30 cellular contexts compared by ENCODE assay signal in genomic region chr9:96458226-96458625, GRCh38.
"Had no signal": no experiment of that assay in that cellular context is flagged by ENCODE, and none has a peak within 500 bp of the region (broad histone marks: within the 10 kb centered on the region; RNA-seq: fewer than 3 reads in every experiment).

No MANE protein-coding gene starts in this region.

- H3K9me3 ChIP-seq: adrenal gland, body of pancreas, colonic mucosa, esophagus squamous epithelium, gastroesophageal sphincter, heart right ventricle had no signal

- DNase-seq: activated B cell treated with CpG ODN at 0.5 μM for 24 hours; activated CD4-positive, alpha-beta T cell treated with anti-CD3 and anti-CD28 coated beads for 48 hours; activated CD4-positive, alpha-beta T cell treated with anti-CD3 and anti-CD28 coated beads, Interleukin-2, amount 50 U/mL, for 1 hour; activated CD4-positive, alpha-beta T cell treated with anti-CD3 and anti-CD28 coated beads, Interleukin-2, amount 50 U/mL, for 48 hours; activated effector memory CD4-positive, alpha-beta T cell treated with anti-CD3 and anti-CD28 coated beads, Interleukin-2, amount 50 U/mL, for 16 hours; activated naive CD4-positive, alpha-beta T cell treated with anti-CD3 and anti-CD28 coated beads for 36 hours; activated naive CD8-positive, alpha-beta T cell treated with anti-CD3 and anti-CD28 coated beads for 36 hours; activated naive CD8-positive, alpha-beta T cell treated with anti-CD3 and anti-CD28 coated beads, Interleukin-2, amount 50 U/mL, for 24 hours; activated T-cell treated with anti-CD3 and anti-CD28 coated beads, Interleukin-2, amount 50 U/mL, for 1 hour; activated T-cell treated with anti-CD3 and anti-CD28 coated beads, Interleukin-2, amount 50 U/mL, for 48 hours; adrenal gland; amygdala; aorta; body of pancreas; caudate nucleus; colonic mucosa; effector CD8-positive, alpha-beta T cell; esophagus squamous epithelium; foreskin melanocyte; heart right ventricle; SW 1271; T-cell had no signal

- H3K4me1 Mint-ChIP-seq: activated B cell treated with CpG ODN at 0.5 μM for 24 hours had no signal

- H3K9me3 Mint-ChIP-seq: activated B cell treated with CpG ODN at 0.5 μM for 24 hours; activated naive CD4-positive, alpha-beta T cell treated with anti-CD3 and anti-CD28 coated beads for 36 hours; activated naive CD4-positive, alpha-beta T cell treated with anti-CD3 and anti-CD28 coated beads, Interleukin-2, amount 50 U/mL, for 24 hours; activated naive CD8-positive, alpha-beta T cell treated with anti-CD3 and anti-CD28 coated beads for 36 hours; activated naive CD8-positive, alpha-beta T cell treated with anti-CD3 and anti-CD28 coated beads, Interleukin-2, amount 50 U/mL, for 24 hours; activated T-helper 1 cell treated with anti-CD3 and anti-CD28 coated beads, Interleukin-12 subunit alpha, Interleukin-12 subunit beta, Interleukin-2, Interleukin-4 antibody, amounts not matched to agents 30 ng/mL and 10 ng/mL and 1 ng/mL, durations not matched to agents 14 hours and 24 hours and 36 hours; activated T-helper 2 cell treated with anti-CD3 and anti-CD28 coated beads, Interferon-gamma antibody, Interleukin-2, Interleukin-4, amounts not matched to agents 10 μg/mL and 5 μg/mL and 100 μg/mL, durations not matched to agents 14 hours and 24 hours and 36 hours; T-cell; T-helper 1 cell treated with Interleukin-12 subunit alpha and Interleukin-12 subunit beta and Interleukin-4 antibody, amounts not matched to agents 30 μg/mL and 1 μg/mL, for 36 hours had no signal

- H3K4me3 ChIP-seq: adrenal gland, body of pancreas, colonic mucosa, esophagus squamous epithelium, gastroesophageal sphincter, heart right ventricle had no signal

- H3K36me3 ChIP-seq: adrenal gland, colonic mucosa had no signal

- H3K27ac Mint-ChIP-seq: activated B cell treated with CpG ODN at 0.5 μM for 24 hours; activated naive CD4-positive, alpha-beta T cell treated with anti-CD3 and anti-CD28 coated beads for 36 hours; activated naive CD4-positive, alpha-beta T cell treated with anti-CD3 and anti-CD28 coated beads, Interleukin-2, amount 50 U/mL, for 24 hours; activated naive CD8-positive, alpha-beta T cell treated with anti-CD3 and anti-CD28 coated beads for 36 hours; activated naive CD8-positive, alpha-beta T cell treated with anti-CD3 and anti-CD28 coated beads, Interleukin-2, amount 50 U/mL, for 24 hours; activated T-helper 1 cell treated with anti-CD3 and anti-CD28 coated beads, Interleukin-12 subunit alpha, Interleukin-12 subunit beta, Interleukin-2, Interleukin-4 antibody, amounts not matched to agents 30 ng/mL and 10 ng/mL and 1 ng/mL, durations not matched to agents 14 hours and 24 hours and 36 hours; activated T-helper 2 cell treated with anti-CD3 and anti-CD28 coated beads, Interferon-gamma antibody, Interleukin-2, Interleukin-4, amounts not matched to agents 10 μg/mL and 5 μg/mL and 100 μg/mL, durations not matched to agents 14 hours and 24 hours and 36 hours; T-cell; T-helper 1 cell treated with Interleukin-12 subunit alpha and Interleukin-12 subunit beta and Interleukin-4 antibody, amounts not matched to agents 30 μg/mL and 1 μg/mL, for 36 hours had no signal

- H3K27me3 ChIP-seq: adrenal gland, body of pancreas, colonic mucosa, esophagus squamous epithelium, gastroesophageal sphincter, heart right ventricle had no signal

- H3K4me1 ChIP-seq: adrenal gland, body of pancreas, colonic mucosa had no signal

- H3K4me3 Mint-ChIP-seq: activated B cell treated with CpG ODN at 0.5 μM for 24 hours; activated naive CD4-positive, alpha-beta T cell treated with anti-CD3 and anti-CD28 coated beads for 36 hours; activated naive CD4-positive, alpha-beta T cell treated with anti-CD3 and anti-CD28 coated beads, Interleukin-2, amount 50 U/mL, for 24 hours; activated naive CD8-positive, alpha-beta T cell treated with anti-CD3 and anti-CD28 coated beads for 36 hours; activated naive CD8-positive, alpha-beta T cell treated with anti-CD3 and anti-CD28 coated beads, Interleukin-2, amount 50 U/mL, for 24 hours; activated T-helper 1 cell treated with anti-CD3 and anti-CD28 coated beads, Interleukin-12 subunit alpha, Interleukin-12 subunit beta, Interleukin-2, Interleukin-4 antibody, amounts not matched to agents 30 ng/mL and 10 ng/mL and 1 ng/mL, durations not matched to agents 14 hours and 24 hours and 36 hours; T-cell; T-helper 1 cell treated with Interleukin-12 subunit alpha and Interleukin-12 subunit beta and Interleukin-4 antibody, amounts not matched to agents 30 μg/mL and 1 μg/mL, for 36 hours had no signal

- H3K27ac ChIP-seq: adrenal gland, body of pancreas, colonic mucosa, epithelial cell of prostate, esophagus squamous epithelium, gastroesophageal sphincter, heart right ventricle, VCaP had no signal

- ATAC-seq: activated CD4-positive, CD25-positive, alpha-beta regulatory T cell treated with anti-CD3 and anti-CD28 coated beads, Interleukin-2, amount 50 U/mL, for 24 hours; activated naive CD8-positive, alpha-beta T cell treated with anti-CD3 and anti-CD28 coated beads, Interleukin-2, amount 50 U/mL, for 24 hours; body of pancreas; gastroesophageal sphincter; heart right ventricle; T-cell had no signal

- H3K27me3 Mint-ChIP-seq: activated B cell treated with CpG ODN at 0.5 μM for 24 hours; activated naive CD4-positive, alpha-beta T cell treated with anti-CD3 and anti-CD28 coated beads, Interleukin-2, amount 50 U/mL, for 24 hours; activated naive CD8-positive, alpha-beta T cell treated with anti-CD3 and anti-CD28 coated beads for 36 hours; activated naive CD8-positive, alpha-beta T cell treated with anti-CD3 and anti-CD28 coated beads, Interleukin-2, amount 50 U/mL, for 24 hours; T-cell had no signal
